Comparison of ENCODE assay signal across 1 cellular context in the genomic region with DNA sequence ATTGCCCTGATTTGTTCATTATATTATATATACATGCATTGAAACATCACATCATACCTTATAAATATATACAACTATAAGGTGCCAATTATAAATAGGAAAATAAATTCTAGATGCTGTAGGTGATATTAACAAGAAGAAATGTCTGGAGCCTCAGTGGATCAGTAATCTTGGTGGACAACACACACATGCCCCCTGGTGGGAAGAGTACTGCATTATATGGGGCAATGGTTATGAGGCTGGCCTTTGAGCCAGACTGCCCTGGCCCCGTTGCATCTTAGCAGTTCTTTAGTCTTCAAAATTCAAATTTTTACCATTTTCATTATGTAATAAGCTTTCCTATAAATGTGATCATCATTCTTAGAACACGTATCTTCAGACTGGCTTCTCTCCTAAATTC.
TF ChIP-seq lines count a peak whose summit lies in the region.

No MANE protein-coding gene starts in this region.

TF ChIP-seq in endothelial cell of umbilical vein, 7 proteins besides CTCF, POLR2A, EP300 and RAD21 (continued from another document):
- no peak for TF ChIP-seq FOS (IDR thresholded peaks at IDR 0.05; ENCODE audit: borderline replicate concordance, insufficient read depth, low read length)
- TF ChIP-seq GATA2 (IDR thresholded peaks at IDR 0.05; ENCODE audit: insufficient read depth, insufficient read length, low read depth, low read length): no peak
- TF ChIP-seq EZH2 (IDR thresholded peaks at IDR 0.05; ENCODE audit: borderline replicate concordance, low read depth, low read length, severe bottlenecking): no peak
- TF ChIP-seq, protein P1, sequence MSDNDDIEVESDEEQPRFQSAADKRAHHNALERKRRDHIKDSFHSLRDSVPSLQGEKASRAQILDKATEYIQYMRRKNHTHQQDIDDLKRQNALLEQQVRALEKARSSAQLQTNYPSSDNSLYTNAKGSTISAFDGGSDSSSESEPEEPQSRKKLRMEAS (IDR thresholded peaks at IDR 0.05; ENCODE audit: insufficient read depth, insufficient read length): no peak
TF ChIP-seq in endothelial cell of umbilical vein: peak in this region for 0.
